Comparison of ENCODE assay signal across 8 cellular contexts in genomic region chr12:46370792-46371717, GRCh38. TPM values are rescaled to one million over a fixed set of nuclear protein-coding genes. Genes with fewer than 3 reads are reported as not detected.
A peak's percentile ranks its signal among the peaks of the same experiment; 100 is the strongest.
DNase-seq lines count a peak whose midpoint lies in the region; ATAC-seq and TF ChIP-seq lines count a peak whose summit lies in the region.

No MANE protein-coding gene starts in this region.

- no peaks in the 10 kb centered on the region for H3K27me3 Mint-ChIP-seq in mesothelial cell of epicardium (ENCODE audit: low read depth)

- peaks cover 56% of the 10 kb centered on the region for H3K4me1 Mint-ChIP-seq in mesothelial cell of epicardium

- H3K36me3 Mint-ChIP-seq in mesothelial cell of epicardium = peaks cover 16% of the 10 kb centered on the region

- no peaks in the 10 kb centered on the region for H3K9me3 Mint-ChIP-seq in mesothelial cell of epicardium

- peak; percentile 20 for TF ChIP-seq CTCF in mesothelial cell of epicardium (IDR thresholded peaks at IDR 0.05; ENCODE audit: unreplicated experiment)

- H3K4me1 ChIP-seq in endocrine pancreas (ENCODE audit: control insufficient read depth, insufficient read depth, low read length) = peaks cover 14% of the 10 kb centered on the region

- peak overlapping the region; percentile 98 for H3K27ac Mint-ChIP-seq in mesothelial cell of epicardium

- H3K27me3 ChIP-seq in endocrine pancreas (ENCODE audit: control insufficient read depth, insufficient read depth, low read length) = no peaks in the 10 kb centered on the region

- H3K4me3 Mint-ChIP-seq in mesothelial cell of epicardium = peak overlapping the region; percentile 95

- H3K9ac ChIP-seq in endocrine pancreas (ENCODE audit: control insufficient read depth, insufficient read depth, low read length) = peak overlapping the region; percentile 73

- no peaks in the 10 kb centered on the region for H3K36me3 ChIP-seq in endocrine pancreas (ENCODE audit: control insufficient read depth, insufficient read depth, low read length)

- H3K9me3 ChIP-seq in endocrine pancreas (ENCODE audit: control insufficient read depth, low read length) = no peaks in the 10 kb centered on the region

- peak overlapping the region; percentile 89 for H3K4me3 ChIP-seq in endocrine pancreas (ENCODE audit: control insufficient read depth, insufficient read depth, low read length)

- peak; percentile 51 for ATAC-seq in GM19467 (IDR thresholded peaks at IDR 0.05; ENCODE audit: unreplicated experiment)

- DNase-seq in COLO829 (ENCODE audit: low spot score) = peak; percentile 81
- peak; percentile 87 for DNase-seq in HK-2 (ENCODE audit: unreplicated experiment)
- peak; percentile 84 to 93 for DNase-seq in NOMO-1 (lab: John Stamatoyannopoulos, UW; ENCODE audit: unreplicated experiment in 2 of 2)
- DNase-seq in activated CD8-positive, alpha-beta memory T cell treated with anti-CD3 and anti-CD28 coated beads, Interleukin-2, amount 50 U/mL, for 1 hour (ENCODE audit: extremely low read depth) = peak; percentile 72
- peak; percentile 89 to 96 for DNase-seq in mesothelial cell of epicardium (ENCODE audit: low spot score in 2 of 2, unreplicated experiment in 2 of 2)
- peak; percentile 89 to 92 for DNase-seq in stimulated activated CD8-positive, alpha-beta memory T cell treated with anti-CD3 and anti-CD28 coated beads, Interleukin-15, amount 100 ng/mL, for 48 hours (ENCODE audit: low read depth in 2 of 2)

RNA-seq across cellular contexts. Expression of gene SLC38A2, which starts 1.5 kb away (rescaled TPM):
- total RNA-seq in mesothelial cell of epicardium = 256 to 274 TPM (median 261 TPM) in 3 replicates

Comparison
In these comparisons a context has a peak if more than half of its experiments do, and no peak if none do; other contexts are left out.
1. Peak in every context shown above with its lines: DNase-seq, ATAC-seq and H3K4me3 ChIP-seq.